ENCODE assay signal across 8 cellular contexts in the genomic region with DNA sequence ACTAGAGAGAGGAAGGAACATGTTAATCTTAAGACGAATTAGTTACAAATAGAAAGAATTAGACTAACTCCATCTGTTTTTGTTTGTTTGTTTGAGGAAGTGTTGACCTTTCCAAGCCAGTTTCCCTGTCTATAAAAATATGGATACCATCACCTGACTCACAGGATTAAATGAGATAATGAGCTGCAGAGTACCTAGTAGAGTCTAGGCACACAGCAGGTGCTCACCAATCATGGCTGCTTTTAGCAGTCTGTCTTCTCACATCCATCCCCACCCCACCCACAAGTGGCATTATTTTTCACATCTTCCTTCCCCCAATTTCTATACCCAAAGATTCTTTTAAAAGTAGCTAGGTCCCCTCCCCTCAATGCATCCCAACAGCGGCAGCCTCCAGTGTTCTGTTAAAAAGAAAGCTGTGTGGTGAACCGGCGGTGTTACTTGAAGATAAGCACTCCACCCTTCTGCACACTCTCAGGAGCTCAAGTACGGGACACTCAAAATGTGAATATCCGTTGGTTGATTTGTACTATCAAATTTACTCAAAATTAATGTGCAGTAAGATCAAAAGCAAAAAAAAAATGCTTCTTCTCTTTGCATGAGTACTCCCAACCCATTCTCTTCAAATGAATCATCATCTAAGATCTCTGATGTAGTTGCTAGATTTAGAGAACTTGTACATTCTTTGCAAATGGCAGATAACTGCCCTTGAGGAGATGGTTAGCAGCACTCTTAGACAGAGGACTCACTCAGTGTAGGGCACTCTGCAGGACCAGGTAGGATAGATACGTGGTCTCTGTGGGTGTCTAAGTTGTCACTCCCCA.
DNase-seq lines count a peak whose midpoint lies in the region; ATAC-seq, FAIRE-seq and TF ChIP-seq lines count a peak whose summit lies in the region.

No MANE protein-coding gene starts in this region.

- H3K27me3 ChIP-seq in CD4-positive, alpha-beta T cell (ENCODE audit: control insufficient read depth, insufficient read depth, low read length) = no peaks in the 10 kb centered on the region

- no peaks in the 10 kb centered on the region for H3K9me3 Mint-ChIP-seq in CD4-positive, alpha-beta T cell

- intact Hi-C loops in CD4-positive, alpha-beta T cell (cut with DNase I, micrococcal nuclease) = no loop called here

- no peak for DNase-seq in CD4-positive, alpha-beta T cell
- DNase-seq in GM19239 (ENCODE audit: insufficient read length, low spot score) = no peak
- peak; percentile 71 to 80 for DNase-seq in erythroblast (lab: John Stamatoyannopoulos, UW)
- DNase-seq in NCI-H1930 (lab: John Stamatoyannopoulos, UW) = no peak
- no peak for DNase-seq in nucleus accumbens (lab: John Stamatoyannopoulos, UW)
- no peak for DNase-seq in RPMI8226

- peak overlapping the region; percentile 62 for H3K4me3 Mint-ChIP-seq in CD4-positive, alpha-beta T cell

- peak; percentile 43 for ATAC-seq in CD4-positive, alpha-beta T cell (ENCODE audit: poor library complexity)
- ATAC-seq in HG03432 (IDR thresholded peaks at IDR 0.05; ENCODE audit: unreplicated experiment) = peak; percentile 87
- ATAC-seq in HG03196 (IDR thresholded peaks at IDR 0.05; ENCODE audit: unreplicated experiment) = no peak

- H3K27me3 Mint-ChIP-seq in CD4-positive, alpha-beta T cell = no peaks in the 10 kb centered on the region

- H3K27ac ChIP-seq in CD4-positive, alpha-beta T cell (ENCODE audit: low read depth, low read length) = no peak overlapping the region

- H3K9me3 ChIP-seq in CD4-positive, alpha-beta T cell (ENCODE audit: control insufficient read depth, low read length) = no peaks in the 10 kb centered on the region

- CTCF ChIA-PET in CD4-positive, alpha-beta T cell (lab: Charles Lee) = no interaction called here

- peak; percentile 82 for FAIRE-seq in GM19239 (lab: Jason Lieb, UNC)

- POLR2A ChIA-PET in CD4-positive, alpha-beta T cell (lab: Charles Lee) = no interaction called here

- H3K4me1 Mint-ChIP-seq in CD4-positive, alpha-beta T cell (ENCODE audit: low read depth) = peaks cover 67% of the 10 kb centered on the region

- peaks cover 5% of the 10 kb centered on the region for H3K36me3 Mint-ChIP-seq in CD4-positive, alpha-beta T cell (ENCODE audit: low read depth)

- TF ChIP-seq POLR2A in erythroblast (IDR thresholded peaks at IDR 0.05; ENCODE audit: low read length) = peak; percentile 20

- H3K27ac Mint-ChIP-seq in CD4-positive, alpha-beta T cell = peak overlapping the region; percentile 63

- no peak for TF ChIP-seq CTCF in CD4-positive, alpha-beta T cell (IDR thresholded peaks at IDR 0.05)

Comparison
In these comparisons a context has a peak if more than half of its experiments do, and no peak if none do; other contexts are left out.
1. DNase-seq: peak in erythroblast (2 of 2); none in CD4-positive, alpha-beta T cell (0 of 10), GM19239 (single experiment), NCI-H1930 (0 of 2), nucleus accumbens (0 of 56) and RPMI8226 (single experiment).